ENCODE assay signal across 12 cellular contexts in genomic region chr9:137952976-137953666, GRCh38.
"Had no signal": no experiment of that assay in that cellular context is flagged by ENCODE, and none has a peak within 500 bp of the region (broad histone marks: within the 10 kb centered on the region; RNA-seq: fewer than 3 reads in every experiment).

No MANE protein-coding gene starts in this region.

- DNase-seq: activated gamma-delta T cell treated with Interleukin-2 at 50 U/mL for 16 hours; effector CD4-positive, alpha-beta T cell; gastrocnemius medialis; islet precursor cell; stimulated activated CD4-positive, alpha-beta T cell treated with anti-CD3 and anti-CD28 coated beads, Interleukin-4, amount 100 ng/mL, for 1 hour; T-helper 9 cell had no signal

- H3K9ac ChIP-seq: SK-N-SH had no signal

- FAIRE-seq: bronchial epithelial cell had no signal

- H3K27me3 ChIP-seq: adrenal gland, hepatocyte had no signal

- H3K9me3 ChIP-seq: adrenal gland, gastrocnemius medialis, SK-N-SH had no signal

- H3K4me3 ChIP-seq: adrenal gland, gastrocnemius medialis, hepatocyte, lung, skin epidermis had no signal

- H3K4me2 ChIP-seq: hepatocyte, SK-N-SH had no signal

- H3K27ac ChIP-seq: adrenal gland, gastrocnemius medialis, hepatocyte, skin epidermis had no signal

- H3K36me3 ChIP-seq: adrenal gland, gastrocnemius medialis had no signal

- H3K4me1 ChIP-seq: adrenal gland, gastrocnemius medialis had no signal

- H2AFZ ChIP-seq: hepatocyte had no signal

- H3K79me2 ChIP-seq: hepatocyte had no signal
